ENCODE assay signal across 16 cellular contexts in genomic region chr16:4883501-4883900, GRCh38. TPM values are rescaled to one million over a fixed set of nuclear protein-coding genes. Genes with fewer than 3 reads are reported as not detected.
DNase-seq lines count a peak whose midpoint lies in the region; ATAC-seq and TF ChIP-seq lines count a peak whose summit lies in the region.
"Had no signal": no experiment of that assay in that cellular context is flagged by ENCODE, and none has a peak within 500 bp of the region (broad histone marks: within the 10 kb centered on the region; RNA-seq: fewer than 3 reads in every experiment).

No MANE protein-coding gene starts in this region.

- intact Hi-C loops in left cardiac atrium (cut with DNase I), result loop anchor here in 1 of 2 donors (10.0 kb wide), 1 partner anchor 51 kb away; the partner anchor contains the start of gene PPL

- H3K27me3 ChIP-seq in right atrium auricular region, result no peaks in the 10 kb centered on the region
- no peaks in the 10 kb centered on the region for H3K27me3 ChIP-seq in RWPE2 (ENCODE audit: insufficient read depth, poor library complexity, severe bottlenecking)
- H3K27me3 ChIP-seq in osteoblast (ENCODE audit: insufficient read depth, low read length), result no peaks in the 10 kb centered on the region
- H3K27me3 ChIP-seq: BE2C had no signal

- no peak for TF ChIP-seq CTCF in right atrium auricular region (IDR thresholded peaks at IDR 0.05)
- no peak for TF ChIP-seq CTCF in RWPE2 (IDR thresholded peaks at IDR 0.05; ENCODE audit: poor library complexity, severe bottlenecking)
- no peak for TF ChIP-seq CTCF in osteoblast (IDR thresholded peaks at IDR 0.05; ENCODE audit: extremely low read depth, low read depth, low read length)
- no peak for TF ChIP-seq CTCF in GM13977 (IDR thresholded peaks at IDR 0.05; ENCODE audit: extremely low read depth, insufficient read depth, missing control alignments)

- H3K4me1 ChIP-seq in right atrium auricular region (peaks cover 0 to 17% of the 10 kb centered on the region in 2 donors), RWPE2 (ENCODE audit: insufficient read depth, poor library complexity, severe bottlenecking) (peaks cover 14% of the 10 kb centered on the region), osteoblast (ENCODE audit: insufficient read depth, low read length) (peaks cover 7% of the 10 kb centered on the region)

- H3K9me3 ChIP-seq in right atrium auricular region (no peaks in the 10 kb centered on the region), RWPE2 (ENCODE audit: severe bottlenecking) (no peaks in the 10 kb centered on the region), osteoblast (ENCODE audit: low read depth, low read length) (no peaks in the 10 kb centered on the region)
- H3K9me3 ChIP-seq: BE2C had no signal

- in situ Hi-C loops in GM13977 (cut with MboI; ENCODE audit: low pct_unique_long_range_greater_than_20kb, low sequenced_read_pairs, unreplicated experiment), result no loop called here

- peaks cover 15% of the 10 kb centered on the region for H4K20me1 ChIP-seq in osteoblast (ENCODE audit: insufficient read depth, low read length)

- no peaks in the 10 kb centered on the region for H3K79me2 ChIP-seq in osteoblast (ENCODE audit: insufficient read depth, low read length)

- ATAC-seq in left cardiac atrium (no peak), RWPE2 (ENCODE audit: low read depth) (no peak), GM18909 (IDR thresholded peaks at IDR 0.05; ENCODE audit: poor library complexity, unreplicated experiment) (no peak), GM21717 (IDR thresholded peaks at IDR 0.05; ENCODE audit: unreplicated experiment) (no peak)
- ATAC-seq: GM23338, K562 had no signal

- peak overlapping the region; percentile 54 to 64 for H3K27ac ChIP-seq in right atrium auricular region
- H3K27ac ChIP-seq in RWPE2 (ENCODE audit: poor library complexity, severe bottlenecking), result peak overlapping the region; percentile 68
- no peak overlapping the region for H3K27ac ChIP-seq in osteoblast (ENCODE audit: low read depth, low read length)

- H3K4me3 ChIP-seq in right atrium auricular region (no peak overlapping the region), RWPE2 (ENCODE audit: severe bottlenecking) (no peak overlapping the region), osteoblast (ENCODE audit: insufficient read depth, low read length) (no peak overlapping the region)
- H3K4me3 ChIP-seq: GM23338, K562 had no signal

- no peak overlapping the region for H3K4me2 ChIP-seq in osteoblast (ENCODE audit: insufficient read depth, low read length)
- H3K4me2 ChIP-seq: GM23338 had no signal

- DNase-seq in right atrium auricular region (ENCODE audit: low spot score) (no peak), left cardiac atrium (no peak), RWPE2 (ENCODE audit: low spot score) (no peak), osteoblast (ENCODE audit: insufficient read length, low spot score, missing footprints) (peak; percentile 60), GM13977 (ENCODE audit: low spot score) (no peak)
- DNase-seq: BE2C; C1 segment of cervical spinal cord; CD4-positive, CD25-positive, alpha-beta regulatory T cell; CD8-positive, alpha-beta memory T cell; COR-L47; H7; IMR-90 had no signal

- H2AFZ ChIP-seq in osteoblast (ENCODE audit: low read length), result no peak overlapping the region
- H2AFZ ChIP-seq: GM23338 had no signal

- H3K36me3 ChIP-seq in right atrium auricular region (peaks cover 79% of the 10 kb centered on the region), RWPE2 (ENCODE audit: low read depth) (peaks cover 99% of the 10 kb centered on the region), osteoblast (ENCODE audit: insufficient read depth, low read length) (peaks cover 74% of the 10 kb centered on the region)

RNA-seq across cellular contexts. Expression of gene UBN1, which starts 36.2 kb away (rescaled TPM):
- total RNA-seq in right atrium auricular region (10 to 100 TPM; 26.1 to 29.7 TPM), left cardiac atrium (10 to 100 TPM; 28.0 to 33.6 TPM), osteoblast (34.5 and 38.4 TPM in 2 replicates)

RNA-seq across cellular contexts. Expression of gene GLYR1, which starts 36.4 kb away (rescaled TPM):
- 10 to 100 TPM; 37.4 to 39.4 TPM for total RNA-seq in right atrium auricular region
- 10 to 100 TPM; 65.2 to 78.2 TPM for total RNA-seq in left cardiac atrium
- total RNA-seq in osteoblast, result 48.0 and 48.1 TPM in 2 replicates

RNA-seq across cellular contexts. Expression of gene PPL, which starts 53.4 kb away (rescaled TPM):
- total RNA-seq in right atrium auricular region (10 to 100 TPM in 1 of 2 donors, 1 to 10 TPM in 1; 7.5 to 17.1 TPM), left cardiac atrium (10 to 100 TPM in 1 of 2 donors, 1 to 10 TPM in 1; 6.1 to 15.8 TPM), osteoblast (24.2 and 27.1 TPM in 2 replicates)
- total RNA-seq: CD4-positive, CD25-positive, alpha-beta regulatory T cell; CD8-positive, alpha-beta memory T cell had no signal
